In genomic region chr9:113967380-113967779, GRCh38 we compare ENCODE assay signal across 26 cellular contexts.
"Had no signal": no experiment of that assay in that cellular context is flagged by ENCODE, and none has a peak within 500 bp of the region (broad histone marks: within the 10 kb centered on the region; RNA-seq: fewer than 3 reads in every experiment).

No MANE protein-coding gene starts in this region.

- ATAC-seq: effector memory CD8-positive, alpha-beta T cell; heart right ventricle; left lobe of liver; natural killer cell; stimulated activated memory B cell treated with anti-CD40 and anti-IgM and Interleukin-4, amounts not matched to agents 10 μg/mL and 1 μg/mL and 100 μg/mL, for 72 hours; stimulated activated naive CD8-positive, alpha-beta T cell treated with anti-CD3 and anti-CD28 coated beads, Interleukin-15, Interleukin-2, amounts not matched to agents 100 U/mL and 50 U/mL, for 24 hours had no signal

- H3K27ac Mint-ChIP-seq: effector memory CD8-positive, alpha-beta T cell; immature natural killer cell; natural killer cell; stimulated activated memory B cell treated with anti-CD40 and anti-IgM and Interleukin-4, amounts not matched to agents 10 μg/mL and 1 μg/mL and 100 μg/mL, for 72 hours had no signal

- H3K36me3 Mint-ChIP-seq: natural killer cell; stimulated activated memory B cell treated with anti-CD40 and anti-IgM and Interleukin-4, amounts not matched to agents 10 μg/mL and 1 μg/mL and 100 μg/mL, for 72 hours had no signal

- H3K4me3 ChIP-seq: esophagus squamous epithelium, heart right ventricle, prostate gland, right atrium auricular region, sigmoid colon, spleen, thoracic aorta, tibial nerve, upper lobe of left lung had no signal

- H3K4me3 Mint-ChIP-seq: effector memory CD8-positive, alpha-beta T cell; immature natural killer cell; natural killer cell; stimulated activated memory B cell treated with anti-CD40 and anti-IgM and Interleukin-4, amounts not matched to agents 10 μg/mL and 1 μg/mL and 100 μg/mL, for 72 hours had no signal

- H3K27ac ChIP-seq: esophagus squamous epithelium, heart right ventricle, prostate gland, right atrium auricular region, sigmoid colon, spleen, thoracic aorta, tibial nerve, upper lobe of left lung had no signal

- H3K4me1 Mint-ChIP-seq: immature natural killer cell; natural killer cell; stimulated activated memory B cell treated with anti-CD40 and anti-IgM and Interleukin-4, amounts not matched to agents 10 μg/mL and 1 μg/mL and 100 μg/mL, for 72 hours had no signal

- DNase-seq: cerebellar nuclear complex; cortex of kidney; effector memory CD8-positive, alpha-beta T cell; erythroblast; esophagus squamous epithelium; foreskin melanocyte; glutamatergic neuron; heart right ventricle; hypothalamus; immature natural killer cell; islet precursor cell; kidney glomerular epithelial cell; mesenchymal stem cell; natural killer cell; nucleus accumbens; sigmoid colon; spleen; stimulated activated CD4-positive, alpha-beta T cell treated with anti-CD3 and anti-CD28 coated beads, Interleukin-4, amount 100 ng/mL, for 4 hours; stimulated activated naive CD8-positive, alpha-beta T cell treated with anti-CD3 and anti-CD28 coated beads, Interleukin-15, Interleukin-2, amounts not matched to agents 100 U/mL and 50 U/mL, for 24 hours; upper lobe of left lung had no signal

- H3K27me3 ChIP-seq: esophagus squamous epithelium, heart right ventricle, right atrium auricular region, sigmoid colon, spleen, tibial nerve, upper lobe of left lung had no signal

- H3K4me1 ChIP-seq: prostate gland, right atrium auricular region, sigmoid colon had no signal

- H3K27me3 Mint-ChIP-seq: stimulated activated memory B cell treated with anti-CD40 and anti-IgM and Interleukin-4, amounts not matched to agents 10 μg/mL and 1 μg/mL and 100 μg/mL, for 72 hours had no signal

- H3K36me3 ChIP-seq: prostate gland, right atrium auricular region, sigmoid colon, thoracic aorta, upper lobe of left lung had no signal

- H3K9me3 Mint-ChIP-seq: effector memory CD8-positive, alpha-beta T cell; immature natural killer cell; natural killer cell had no signal
